ENCODE assay signal across 30 cellular contexts in genomic region chr17:74179576-74179975, GRCh38.
"Had no signal": no experiment of that assay in that cellular context is flagged by ENCODE, and none has a peak within 500 bp of the region (broad histone marks: within the 10 kb centered on the region; RNA-seq: fewer than 3 reads in every experiment).

No MANE protein-coding gene starts in this region.

- H3K4me1 ChIP-seq: pancreas, psoas muscle, right lobe of liver, sigmoid colon, suprapubic skin, testis, tibial artery, transverse colon, upper lobe of right lung, uterus had no signal

- FAIRE-seq: pancreas, small intestine had no signal

- H3K9me3 Mint-ChIP-seq: naive thymus-derived CD8-positive, alpha-beta T cell; natural killer cell treated with Interleukin-12 subunit alpha and Interleukin-12 subunit beta and Interleukin-15 and Interleukin-18, amount 100 ng/mL, for 72 hours; nephron progenitor cell; neural crest cell; stimulated activated memory B cell treated with anti-CD40 and anti-IgM and Interleukin-4, amounts not matched to agents 10 μg/mL and 1 μg/mL and 100 μg/mL, for 72 hours; stimulated activated naive CD8-positive, alpha-beta T cell treated with anti-CD3 and anti-CD28 coated beads, Interleukin-15, amount 100 ng/mL, for 72 hours; type B pancreatic cell had no signal

- H3K36me3 ChIP-seq: neutrophil, pancreas, right lobe of liver, sigmoid colon, suprapubic skin, tibial artery, transverse colon, upper lobe of right lung, uterus had no signal

- H3K9me3 ChIP-seq: neutrophil, pancreas, psoas muscle, right lobe of liver, sigmoid colon, suprapubic skin, testis, tibial artery, transverse colon, upper lobe of right lung, uterus had no signal

- H3K36me3 Mint-ChIP-seq: naive thymus-derived CD8-positive, alpha-beta T cell; natural killer cell treated with Interleukin-12 subunit alpha and Interleukin-12 subunit beta and Interleukin-15 and Interleukin-18, amount 100 ng/mL, for 72 hours; stimulated activated memory B cell treated with anti-CD40 and anti-IgM and Interleukin-4, amounts not matched to agents 10 μg/mL and 1 μg/mL and 100 μg/mL, for 72 hours; type B pancreatic cell had no signal

- H3K4me1 Mint-ChIP-seq: stimulated activated memory B cell treated with anti-CD40 and anti-IgM and Interleukin-4, amounts not matched to agents 10 μg/mL and 1 μg/mL and 100 μg/mL, for 72 hours; stimulated activated naive CD8-positive, alpha-beta T cell treated with anti-CD3 and anti-CD28 coated beads, Interleukin-15, amount 100 ng/mL, for 72 hours had no signal

- ATAC-seq: naive thymus-derived CD8-positive, alpha-beta T cell; natural killer cell treated with Interleukin-12 subunit alpha and Interleukin-12 subunit beta and Interleukin-15 and Interleukin-18, amount 100 ng/mL, for 72 hours; pancreas; psoas muscle; right cardiac atrium; right lobe of liver; stimulated activated memory B cell treated with anti-CD40 and anti-IgM and Interleukin-4, amounts not matched to agents 10 μg/mL and 1 μg/mL and 100 μg/mL, for 72 hours; stimulated activated naive CD8-positive, alpha-beta T cell treated with anti-CD3 and anti-CD28 coated beads, Interleukin-15, amount 100 ng/mL, for 72 hours; stimulated activated naive CD8-positive, alpha-beta T cell treated with anti-CD3 and anti-CD28 coated beads, Interleukin-15, Interleukin-2, amounts not matched to agents 100 U/mL and 50 U/mL, for 24 hours; upper lobe of right lung had no signal

- H3K27ac ChIP-seq: neutrophil, pancreas, psoas muscle, right lobe of liver, sigmoid colon, suprapubic skin, testis, tibial artery, transverse colon, upper lobe of right lung, uterus had no signal

- H3K4me3 Mint-ChIP-seq: naive thymus-derived CD8-positive, alpha-beta T cell; natural killer cell treated with Interleukin-12 subunit alpha and Interleukin-12 subunit beta and Interleukin-15 and Interleukin-18, amount 100 ng/mL, for 72 hours; nephron progenitor cell; neural crest cell; stimulated activated memory B cell treated with anti-CD40 and anti-IgM and Interleukin-4, amounts not matched to agents 10 μg/mL and 1 μg/mL and 100 μg/mL, for 72 hours; stimulated activated naive CD8-positive, alpha-beta T cell treated with anti-CD3 and anti-CD28 coated beads, Interleukin-15, amount 100 ng/mL, for 72 hours; type B pancreatic cell had no signal

- H3K27me3 ChIP-seq: pancreas, right lobe of liver, testis had no signal

- H3K27ac Mint-ChIP-seq: naive thymus-derived CD8-positive, alpha-beta T cell; natural killer cell treated with Interleukin-12 subunit alpha and Interleukin-12 subunit beta and Interleukin-15 and Interleukin-18, amount 100 ng/mL, for 72 hours; nephron progenitor cell; progenitor cell of endocrine pancreas; stimulated activated memory B cell treated with anti-CD40 and anti-IgM and Interleukin-4, amounts not matched to agents 10 μg/mL and 1 μg/mL and 100 μg/mL, for 72 hours; stimulated activated naive CD8-positive, alpha-beta T cell treated with anti-CD3 and anti-CD28 coated beads, Interleukin-15, amount 100 ng/mL, for 72 hours; type B pancreatic cell had no signal

- DNase-seq: naive thymus-derived CD8-positive, alpha-beta T cell; nephron progenitor cell; nucleus accumbens; psoas muscle; right cardiac atrium; right lobe of liver; sigmoid colon; small intestine; stimulated activated CD4-positive, alpha-beta T cell treated with anti-CD3 and anti-CD28 coated beads, Interleukin-12 subunit alpha, Interleukin-12 subunit beta, amount 100 ng/mL, for 4 hours; stimulated activated CD4-positive, alpha-beta T cell treated with anti-CD3 and anti-CD28 coated beads, Interleukin-1b, Interleukin-23, amount 100 ng/mL, for 48 hours; stimulated activated CD4-positive, alpha-beta T cell treated with anti-CD3 and anti-CD28 coated beads, Interleukin-4, amount 100 ng/mL, for 1 hour; stimulated activated CD4-positive, alpha-beta T cell treated with anti-CD3 and anti-CD28 coated beads, Interleukin-4, amount 100 ng/mL, for 4 hours; stimulated activated CD8-positive, alpha-beta memory T cell treated with anti-CD3 and anti-CD28 coated beads, Interleukin-4, amount 100 ng/mL, for 48 hours; stimulated activated naive CD4-positive, alpha-beta T cell; stimulated activated naive CD8-positive, alpha-beta T cell treated with anti-CD3 and anti-CD28 coated beads, Interleukin-15, amount 100 ng/mL, for 72 hours; stimulated activated naive CD8-positive, alpha-beta T cell treated with anti-CD3 and anti-CD28 coated beads, Interleukin-15, Interleukin-2, amounts not matched to agents 100 U/mL and 50 U/mL, for 24 hours; substantia nigra; testis; tibial artery; transverse colon; upper lobe of right lung; uterus had no signal

- H3K4me3 ChIP-seq: pancreas, psoas muscle, right lobe of liver, sigmoid colon, suprapubic skin, testis, tibial artery, transverse colon, upper lobe of right lung, uterus had no signal
